ENCODE assay signal across 8 cellular contexts in genomic region chr1:236143104-236143948, GRCh38. TPM values are rescaled to one million over a fixed set of nuclear protein-coding genes. Genes with fewer than 3 reads are reported as not detected.
DNase-seq lines count a peak whose midpoint lies in the region; ATAC-seq lines count a peak whose summit lies in the region.

No MANE protein-coding gene starts in this region.

- peak overlapping the region; percentile 92 for H3K4me3 Mint-ChIP-seq in stimulated activated naive CD8-positive, alpha-beta T cell treated with anti-CD3 and anti-CD28 coated beads, Interleukin-15, Interleukin-2, amounts not matched to agents 100 ng/mL and 50 ng/mL, for 24 hours

- H3K4me3 ChIP-seq in ACC112 (ENCODE audit: low read depth, low read length), result peak overlapping the region; percentile 86

- peaks cover 13% of the 10 kb centered on the region for H3K36me3 Mint-ChIP-seq in stimulated activated naive CD8-positive, alpha-beta T cell treated with anti-CD3 and anti-CD28 coated beads, Interleukin-15, Interleukin-2, amounts not matched to agents 100 ng/mL and 50 ng/mL, for 24 hours (ENCODE audit: low read depth)

- H3K27me3 ChIP-seq in ACC112 (ENCODE audit: insufficient read depth, low read length), result peaks cover 29% of the 10 kb centered on the region

- no peaks in the 10 kb centered on the region for H3K36me3 ChIP-seq in ACC112 (ENCODE audit: insufficient read depth, low read length)

- H3K4me1 Mint-ChIP-seq in stimulated activated naive CD8-positive, alpha-beta T cell treated with anti-CD3 and anti-CD28 coated beads, Interleukin-15, Interleukin-2, amounts not matched to agents 100 ng/mL and 50 ng/mL, for 24 hours (ENCODE audit: low read depth), result peaks cover 26% of the 10 kb centered on the region

- H3K79me2 ChIP-seq in ACC112 (ENCODE audit: control insufficient read depth, insufficient read depth, low read length, unreplicated experiment), result no peaks in the 10 kb centered on the region

- peak overlapping the region; percentile 76 for H2AFZ ChIP-seq in ACC112 (ENCODE audit: low read length, unreplicated experiment)

- ATAC-seq in GM18861 (IDR thresholded peaks at IDR 0.05; ENCODE audit: unreplicated experiment), result peak; percentile 20
- peak; percentile 29 for ATAC-seq in HG03159 (IDR thresholded peaks at IDR 0.05; ENCODE audit: unreplicated experiment)

- no peak overlapping the region for H3K27ac ChIP-seq in ACC112 (ENCODE audit: low read depth, low read length)

- no peaks in the 10 kb centered on the region for H3K9me3 Mint-ChIP-seq in stimulated activated naive CD8-positive, alpha-beta T cell treated with anti-CD3 and anti-CD28 coated beads, Interleukin-15, Interleukin-2, amounts not matched to agents 100 ng/mL and 50 ng/mL, for 24 hours

- peak; percentile 6 for DNase-seq in T-helper 9 cell
- peak; percentile 27 for DNase-seq in dermis blood vessel endothelial cell
- DNase-seq in lung microvascular endothelial cell (ENCODE audit: low read depth in 2 of 2), result peak; percentile 10 to 31
- DNase-seq in NCI-H774 (lab: John Stamatoyannopoulos, UW), result no peak

- peaks cover 4% of the 10 kb centered on the region for H3K4me1 ChIP-seq in ACC112 (ENCODE audit: control insufficient read depth, insufficient read depth, low read length, unreplicated experiment)

- no peak overlapping the region for H3K27ac Mint-ChIP-seq in stimulated activated naive CD8-positive, alpha-beta T cell treated with anti-CD3 and anti-CD28 coated beads, Interleukin-15, Interleukin-2, amounts not matched to agents 100 ng/mL and 50 ng/mL, for 24 hours

- peaks cover 39% of the 10 kb centered on the region for H3K27me3 Mint-ChIP-seq in stimulated activated naive CD8-positive, alpha-beta T cell treated with anti-CD3 and anti-CD28 coated beads, Interleukin-15, Interleukin-2, amounts not matched to agents 100 ng/mL and 50 ng/mL, for 24 hours

RNA-seq across cellular contexts. Expression of gene GPR137B, which starts 1.0 kb away (rescaled TPM):
- total RNA-seq in dermis blood vessel endothelial cell (6.1 and 10.2 TPM in 2 replicates), lung microvascular endothelial cell (4.4 and 12.1 TPM in 2 replicates)
